Comparison of ENCODE assay signal across 22 cellular contexts in the genomic region with DNA sequence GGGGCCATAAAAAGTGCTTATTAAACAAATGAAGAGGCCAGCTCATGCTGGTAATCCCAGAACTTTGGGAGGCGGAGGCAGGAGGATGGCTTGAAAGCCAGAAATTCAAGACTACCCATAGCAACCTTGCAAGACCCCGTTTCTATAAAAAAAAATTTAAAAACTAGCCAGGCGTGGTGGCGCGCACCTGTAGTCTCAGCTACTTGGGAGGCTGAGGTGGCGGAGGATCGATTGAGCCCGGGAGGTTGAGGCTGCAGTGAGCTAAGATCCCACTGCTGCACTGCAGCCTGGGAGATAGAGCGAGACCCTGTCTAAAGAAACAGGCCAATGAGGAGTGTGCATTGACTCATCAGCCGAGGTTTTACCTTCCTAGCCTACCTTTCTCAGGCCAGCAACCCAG. TPM values are rescaled to one million over a fixed set of nuclear protein-coding genes. Genes with fewer than 3 reads are reported as not detected.
A peak's percentile ranks its signal among the peaks of the same experiment; 100 is the strongest.
DNase-seq lines count a peak whose midpoint lies in the region; ATAC-seq and TF ChIP-seq lines count a peak whose summit lies in the region.
"Had no signal": no experiment of that assay in that cellular context is flagged by ENCODE, and none has a peak within 500 bp of the region (broad histone marks: within the 10 kb centered on the region; RNA-seq: fewer than 3 reads in every experiment).

No MANE protein-coding gene starts in this region.

- intact Hi-C loops in left ventricle myocardium inferior (cut with micrococcal nuclease), result no loop called here
- intact Hi-C loops in left ventricle myocardium superior (cut with micrococcal nuclease), result no loop called here
- intact Hi-C loops in sigmoid colon (cut with DNase I), result no loop called here

- H3K4me3 ChIP-seq in left ventricle myocardium inferior (no peak overlapping the region), sigmoid colon (no peak overlapping the region)
- H3K4me3 ChIP-seq: Peyer's patch had no signal

- no peaks in the 10 kb centered on the region for H3K27me3 ChIP-seq in left ventricle myocardium inferior (ENCODE audit: low read depth)
- no peaks in the 10 kb centered on the region for H3K27me3 ChIP-seq in sigmoid colon
- H3K27me3 ChIP-seq: Peyer's patch had no signal

- no peak for ATAC-seq in left ventricle myocardium superior
- ATAC-seq in left lobe of liver, result no peak
- no peak for ATAC-seq in GM18520 (IDR thresholded peaks at IDR 0.05; ENCODE audit: unreplicated experiment)
- ATAC-seq: HCT116 had no signal

- TF ChIP-seq CTCF in left ventricle myocardium inferior (IDR thresholded peaks at IDR 0.05; ENCODE audit: borderline replicate concordance) (no peak), sigmoid colon (IDR thresholded peaks at IDR 0.05) (no peak)

- WGBS in sigmoid colon, 2 donors, result 95 to 97% methylated on average over 10 of the region's 10 CpGs

- no peak for TF ChIP-seq POLR2A in sigmoid colon (IDR thresholded peaks at IDR 0.05)

- H3K9me3 ChIP-seq in left ventricle myocardium inferior (replicated peaks), result no peaks in the 10 kb centered on the region
- H3K9me3 ChIP-seq in sigmoid colon, result no peaks in the 10 kb centered on the region
- H3K9me3 ChIP-seq: Peyer's patch, SK-N-SH had no signal

- H3K4me1 ChIP-seq in left ventricle myocardium inferior, result no peaks in the 10 kb centered on the region
- no peaks in the 10 kb centered on the region for H3K4me1 ChIP-seq in sigmoid colon
- H3K4me1 ChIP-seq: Peyer's patch had no signal

- DNase-seq in left ventricle myocardium inferior (peak; percentile 6), left ventricle myocardium superior (no peak), left lobe of liver (ENCODE audit: low spot score) (peak; percentile 11), sigmoid colon (peak; percentile 21), GOT3 (lab: John Stamatoyannopoulos, UW) (no peak), cerebellar nuclear complex (lab: John Stamatoyannopoulos, UW) (no peak)
- DNase-seq: Calu3; CD8-positive, alpha-beta memory T cell; DMS153; KG1; NCI-H1092 treated with DMSO at 0.1 percent for 48 hours; NCI-H146; NCI-H2029 treated with DMSO at 0.1 percent for 48 hours; NCI-H226; NCI-H524; NCI-H82 had no signal

- H3K27ac ChIP-seq in left ventricle myocardium inferior (replicated peaks) (no peak overlapping the region), sigmoid colon (no peak overlapping the region)
- H3K27ac ChIP-seq: C4-2B, HL-60, Peyer's patch had no signal

- H3K36me3 ChIP-seq in left ventricle myocardium inferior (peaks cover 61% of the 10 kb centered on the region), sigmoid colon (peaks cover 9 to 61% (median 17%) of the 10 kb centered on the region in 4 donors)

- no peak for TF ChIP-seq EP300 in sigmoid colon (IDR thresholded peaks at IDR 0.05)

RNA-seq across cellular contexts. Expression of a gene that starts 15.2 kb away (rescaled TPM):
- total RNA-seq in left ventricle myocardium inferior (33.6 TPM), left ventricle myocardium superior (26.4 TPM), left lobe of liver (12.8 TPM), sigmoid colon (10 to 100 TPM; 22.9 to 65.1 (median 46.0) TPM)
- 10 to 100 TPM; 10.6 to 26.5 (median 16.8) TPM for polyA plus RNA-seq in sigmoid colon

RNA-seq across cellular contexts. Expression of a gene that starts 56.7 kb away (rescaled TPM):
- total RNA-seq in left ventricle myocardium inferior (28.0 TPM), left ventricle myocardium superior (24.8 TPM), left lobe of liver (25.7 TPM), sigmoid colon (100 to 1,000 TPM in 1 of 4 donors, 10 to 100 TPM in 3; 42.8 to 126 (median 57.1) TPM)
- polyA plus RNA-seq in sigmoid colon, result 10 to 100 TPM; 14.6 to 43.8 (median 15.6) TPM

Comparison
In these comparisons a context has a peak if more than half of its experiments do, and no peak if none do; other contexts are left out.
1. DNase-seq: peak in left ventricle myocardium inferior (single experiment), left lobe of liver (single experiment) and sigmoid colon (single experiment); none in left ventricle myocardium superior (single experiment), GOT3 (single experiment) and cerebellar nuclear complex (0 of 2).